In genomic region chr9:114348906-114349482, GRCh38 we compare ENCODE assay signal across 1 cellular context.
TF ChIP-seq lines count a peak whose summit lies in the region.

No MANE protein-coding gene starts in this region.

TF ChIP-seq in K562, 482 proteins besides CTCF, POLR2A, EP300 and RAD21 (continued from another document and continues in another):
- TF ChIP-seq CEBPZ (IDR thresholded peaks at IDR 0.05; ENCODE audit: borderline replicate concordance, low read depth, low read length), result no peak
- TF ChIP-seq IRF1 (CRISPR knock-in tag; IDR thresholded peaks at IDR 0.05; ENCODE audit: borderline replicate concordance), result no peak
- no peak for TF ChIP-seq EWSR1 (IDR thresholded peaks at IDR 0.05; ENCODE audit: borderline replicate concordance, low read depth, partially characterized antibody)
- no peak for TF ChIP-seq ZNF444 (CRISPR knock-in tag; IDR thresholded peaks at IDR 0.05)
- no peak for TF ChIP-seq ADNP (tag; IDR thresholded peaks at IDR 0.05)
- TF ChIP-seq SNAPC5 (CRISPR knock-in tag; IDR thresholded peaks at IDR 0.05), result no peak
- TF ChIP-seq CLOCK (CRISPR knock-in tag; IDR thresholded peaks at IDR 0.05; ENCODE audit: borderline replicate concordance), result no peak
- TF ChIP-seq ZBTB17 (CRISPR knock-in tag; IDR thresholded peaks at IDR 0.05), result no peak
- TF ChIP-seq NR4A1 (CRISPR knock-in tag; IDR thresholded peaks at IDR 0.05), result no peak
- TF ChIP-seq NR4A1 (tag; IDR thresholded peaks at IDR 0.05), result no peak
- no peak for TF ChIP-seq ZNF511 (CRISPR knock-in tag; IDR thresholded peaks at IDR 0.05)
- no peak for TF ChIP-seq IRF2 (CRISPR knock-in tag; IDR thresholded peaks at IDR 0.05)
- TF ChIP-seq CREBBP (IDR thresholded peaks at IDR 0.05; ENCODE audit: low read depth, low read length), result no peak
- TF ChIP-seq RAD51 (IDR thresholded peaks at IDR 0.05; ENCODE audit: borderline replicate concordance, low read depth), result no peak
- TF ChIP-seq MTA3 (IDR thresholded peaks at IDR 0.05; ENCODE audit: borderline replicate concordance), result peak; percentile 18; the same call in 1 of the 2 replicates
- no peak for TF ChIP-seq TBP (optimal IDR thresholded peaks at IDR 0.05; ENCODE audit: low read depth, low read length)
- TF ChIP-seq RHOXF2B (CRISPR knock-in tag; conservative IDR thresholded peaks at IDR 0.05), result no peak
- TF ChIP-seq DPF2 (IDR thresholded peaks at IDR 0.05), result peak; percentile 66
- TF ChIP-seq CXXC5 (CRISPR knock-in tag; IDR thresholded peaks at IDR 0.05), result no peak
- TF ChIP-seq SRF (CRISPR knock-in tag; IDR thresholded peaks at IDR 0.05), result no peak
- TF ChIP-seq RREB1 (CRISPR knock-in tag; IDR thresholded peaks at IDR 0.05), result no peak
- TF ChIP-seq CSDE1 (IDR thresholded peaks at IDR 0.05), result no peak
- no peak for TF ChIP-seq MCM2 (IDR thresholded peaks at IDR 0.05; ENCODE audit: low read depth)
- no peak for TF ChIP-seq ATF1 (CRISPR knock-in tag; IDR thresholded peaks at IDR 0.05)
- no peak for TF ChIP-seq ATF1 (tag; IDR thresholded peaks at IDR 0.05)
- TF ChIP-seq ZNF224 (CRISPR knock-in tag; IDR thresholded peaks at IDR 0.05), result no peak
- TF ChIP-seq ID3 (CRISPR knock-in tag; IDR thresholded peaks at IDR 0.05), result no peak
- no peak for TF ChIP-seq ID3 (tag; IDR thresholded peaks at IDR 0.05)
- TF ChIP-seq HMBOX1 (IDR thresholded peaks at IDR 0.05), result peak; percentile 60
- TF ChIP-seq ZBTB8A (IDR thresholded peaks at IDR 0.05; ENCODE audit: partially characterized antibody), result no peak
- TF ChIP-seq ZNF696 (CRISPR knock-in tag; conservative IDR thresholded peaks at IDR 0.05), result no peak
- TF ChIP-seq ZNF589 (CRISPR knock-in tag; IDR thresholded peaks at IDR 0.05; ENCODE audit: low read depth), result no peak
- no peak for TF ChIP-seq AFF1 (IDR thresholded peaks at IDR 0.05; ENCODE audit: low read depth in 1 of 2, partially characterized antibody in 2 of 2)
- peak; percentile 39; the same call in 1 of the 2 replicates for TF ChIP-seq NKRF (IDR thresholded peaks at IDR 0.05; ENCODE audit: borderline replicate concordance)
- no peak for TF ChIP-seq ZNF146 (CRISPR knock-in tag; IDR thresholded peaks at IDR 0.05; ENCODE audit: unreplicated experiment)
- 0 out of 2 replicates have a peak, but pooled peaks have one; percentile 31 for TF ChIP-seq JUN (IDR thresholded peaks at IDR 0.05; ENCODE audit: borderline replicate concordance, low read depth, low read length)
- TF ChIP-seq JUN (CRISPR knock-in tag; IDR thresholded peaks at IDR 0.05; ENCODE audit: borderline replicate concordance), result peak; percentile 38; the same call in 1 of the 2 replicates
- TF ChIP-seq ZNF75A (CRISPR knock-in tag; IDR thresholded peaks at IDR 0.05), result no peak
- TF ChIP-seq MAFF (IDR thresholded peaks at IDR 0.05; ENCODE audit: low read length), result no peak
